2 cellular contexts compared by ENCODE assay signal in genomic region chr20:45970646-45971424, GRCh38.
A peak's percentile ranks its signal among the peaks of the same experiment; 100 is the strongest.
TF ChIP-seq lines count a peak whose summit lies in the region.

No MANE protein-coding gene starts in this region.

TF ChIP-seq in Ishikawa, 13 proteins besides CTCF, POLR2A, EP300 and RAD21:
- TF ChIP-seq FOXM1 (IDR thresholded peaks at IDR 0.05; ENCODE audit: borderline replicate concordance, low read depth), result no peak
- TF ChIP-seq, protein P1, sequence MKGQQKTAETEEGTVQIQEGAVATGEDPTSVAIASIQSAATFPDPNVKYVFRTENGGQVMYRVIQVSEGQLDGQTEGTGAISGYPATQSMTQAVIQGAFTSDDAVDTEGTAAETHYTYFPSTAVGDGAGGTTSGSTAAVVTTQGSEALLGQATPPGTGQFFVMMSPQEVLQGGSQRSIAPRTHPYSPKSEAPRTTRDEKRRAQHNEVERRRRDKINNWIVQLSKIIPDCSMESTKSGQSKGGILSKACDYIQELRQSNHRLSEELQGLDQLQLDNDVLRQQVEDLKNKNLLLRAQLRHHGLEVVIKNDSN (IDR thresholded peaks at IDR 0.05), result 0 out of 2 replicates have a peak, but pooled peaks have one; percentile 1

TF ChIP-seq in K562, 482 proteins besides CTCF, POLR2A, EP300 and RAD21:
- peak; percentile 92; the same call in 1 of the 2 replicates for TF ChIP-seq ZNF282 (CRISPR knock-in tag; IDR thresholded peaks at IDR 0.05)
- TF ChIP-seq HNRNPL (IDR thresholded peaks at IDR 0.05; ENCODE audit: low read depth, low read length), result no peak
- TF ChIP-seq SRSF1 (IDR thresholded peaks at IDR 0.05; ENCODE audit: low read depth, low read length), result 0 out of 2 replicates have a peak, but pooled peaks have one; percentile 50
- TF ChIP-seq EGR1 (conservative IDR thresholded peaks at IDR 0.05), result peak; percentile 50
- 0 out of 4 replicates have a peak, but pooled peaks of 1 of the 2 experiments have one; percentile 18 for TF ChIP-seq TEAD1 (CRISPR knock-in tag; IDR thresholded peaks at IDR 0.05)
- no peak for TF ChIP-seq MTA1 (IDR thresholded peaks at IDR 0.05; ENCODE audit: borderline replicate concordance)
- no peak for TF ChIP-seq ZNF778 (CRISPR knock-in tag; IDR thresholded peaks at IDR 0.05)
- TF ChIP-seq, protein P2, sequence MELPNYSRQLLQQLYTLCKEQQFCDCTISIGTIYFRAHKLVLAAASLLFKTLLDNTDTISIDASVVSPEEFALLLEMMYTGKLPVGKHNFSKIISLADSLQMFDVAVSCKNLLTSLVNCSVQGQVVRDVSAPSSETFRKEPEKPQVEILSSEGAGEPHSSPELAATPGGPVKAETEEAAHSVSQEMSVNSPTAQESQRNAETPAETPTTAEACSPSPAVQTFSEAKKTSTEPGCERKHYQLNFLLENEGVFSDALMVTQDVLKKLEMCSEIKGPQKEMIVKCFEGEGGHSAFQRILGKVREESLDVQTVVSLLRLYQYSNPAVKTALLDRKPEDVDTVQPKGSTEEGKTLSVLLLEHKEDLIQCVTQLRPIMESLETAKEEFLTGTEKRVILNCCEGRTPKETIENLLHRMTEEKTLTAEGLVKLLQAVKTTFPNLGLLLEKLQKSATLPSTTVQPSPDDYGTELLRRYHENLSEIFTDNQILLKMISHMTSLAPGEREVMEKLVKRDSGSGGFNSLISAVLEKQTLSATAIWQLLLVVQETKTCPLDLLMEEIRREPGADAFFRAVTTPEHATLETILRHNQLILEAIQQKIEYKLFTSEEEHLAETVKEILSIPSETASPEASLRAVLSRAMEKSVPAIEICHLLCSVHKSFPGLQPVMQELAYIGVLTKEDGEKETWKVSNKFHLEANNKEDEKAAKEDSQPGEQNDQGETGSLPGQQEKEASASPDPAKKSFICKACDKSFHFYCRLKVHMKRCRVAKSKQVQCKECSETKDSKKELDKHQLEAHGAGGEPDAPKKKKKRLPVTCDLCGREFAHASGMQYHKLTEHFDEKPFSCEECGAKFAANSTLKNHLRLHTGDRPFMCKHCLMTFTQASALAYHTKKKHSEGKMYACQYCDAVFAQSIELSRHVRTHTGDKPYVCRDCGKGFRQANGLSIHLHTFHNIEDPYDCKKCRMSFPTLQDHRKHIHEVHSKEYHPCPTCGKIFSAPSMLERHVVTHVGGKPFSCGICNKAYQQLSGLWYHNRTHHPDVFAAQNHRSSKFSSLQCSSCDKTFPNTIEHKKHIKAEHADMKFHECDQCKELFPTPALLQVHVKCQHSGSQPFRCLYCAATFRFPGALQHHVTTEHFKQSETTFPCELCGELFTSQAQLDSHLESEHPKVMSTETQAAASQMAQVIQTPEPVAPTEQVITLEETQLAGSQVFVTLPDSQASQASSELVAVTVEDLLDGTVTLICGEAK (IDR thresholded peaks at IDR 0.05), result 0 out of 2 replicates have a peak, but pooled peaks have one; percentile 14
- TF ChIP-seq, protein P2 (CRISPR knock-in tag; IDR thresholded peaks at IDR 0.05), result no peak
- TF ChIP-seq SP2 (IDR thresholded peaks at IDR 0.05; ENCODE audit: extremely low read depth, low read depth, low read length, poor library complexity, severe bottlenecking), result peak; percentile 3
- 0 out of 2 replicates have a peak, but pooled peaks have one; percentile 69 for TF ChIP-seq RERE (CRISPR knock-in tag; IDR thresholded peaks at IDR 0.05; ENCODE audit: borderline replicate concordance)
- TF ChIP-seq, protein P3, sequence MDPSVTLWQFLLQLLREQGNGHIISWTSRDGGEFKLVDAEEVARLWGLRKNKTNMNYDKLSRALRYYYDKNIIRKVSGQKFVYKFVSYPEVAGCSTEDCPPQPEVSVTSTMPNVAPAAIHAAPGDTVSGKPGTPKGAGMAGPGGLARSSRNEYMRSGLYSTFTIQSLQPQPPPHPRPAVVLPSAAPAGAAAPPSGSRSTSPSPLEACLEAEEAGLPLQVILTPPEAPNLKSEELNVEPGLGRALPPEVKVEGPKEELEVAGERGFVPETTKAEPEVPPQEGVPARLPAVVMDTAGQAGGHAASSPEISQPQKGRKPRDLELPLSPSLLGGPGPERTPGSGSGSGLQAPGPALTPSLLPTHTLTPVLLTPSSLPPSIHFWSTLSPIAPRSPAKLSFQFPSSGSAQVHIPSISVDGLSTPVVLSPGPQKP (CRISPR knock-in tag; IDR thresholded peaks at IDR 0.05), result 0 out of 2 replicates have a peak, but pooled peaks have one; percentile 71
